1 cellular context compared by ENCODE assay signal in the genomic region with DNA sequence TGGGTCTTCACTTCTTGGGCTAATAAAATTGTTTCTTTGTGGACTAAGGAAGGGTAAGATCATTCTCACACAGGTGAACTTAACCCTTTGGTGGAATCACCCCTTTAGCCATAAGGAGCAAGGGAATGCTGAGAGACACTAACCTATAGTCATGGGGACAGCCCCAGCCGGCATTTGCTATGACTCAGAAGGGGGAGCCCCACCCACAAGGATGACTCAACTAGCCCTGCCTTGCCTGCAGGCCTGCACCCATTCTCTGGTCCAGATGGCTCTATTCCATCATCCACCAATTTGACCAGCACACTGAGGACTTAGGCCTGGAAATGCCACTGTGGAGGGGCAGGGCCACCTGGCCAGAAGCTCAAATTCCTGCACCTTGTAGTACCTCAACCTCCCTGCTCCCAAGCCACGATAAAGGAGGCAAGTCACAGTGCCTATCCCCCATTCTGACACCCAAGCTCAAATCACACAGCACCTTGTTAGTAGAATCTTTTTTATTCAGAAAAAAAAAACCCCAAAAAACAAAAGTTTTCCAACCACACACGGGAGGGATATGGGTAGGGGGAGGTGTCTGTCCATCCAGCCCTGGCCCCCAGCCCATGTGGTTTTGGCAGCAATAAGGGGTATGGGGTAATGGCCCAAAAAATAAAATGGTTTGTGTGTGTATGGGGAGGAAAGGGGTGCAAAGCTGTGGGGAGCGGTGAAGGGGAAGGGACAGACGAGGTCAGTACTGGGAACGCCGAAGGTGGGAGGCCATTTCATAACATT.
TF ChIP-seq lines count a peak whose summit lies in the region.

No MANE protein-coding gene starts in this region.

TF ChIP-seq in HEK293, 187 proteins besides CTCF, POLR2A, EP300 and RAD21 (continued from another document):
- TF ChIP-seq ZNF558 (tag by site-specific recombination; IDR thresholded peaks at IDR 0.05) (no peak), ZNF555 (tag by site-specific recombination; conservative IDR thresholded peaks at IDR 0.05) (no peak), GLIS2 (tag by site-specific recombination; IDR thresholded peaks at IDR 0.05) (no peak), ZBTB1 (tag by site-specific recombination; IDR thresholded peaks at IDR 0.05) (no peak), GLIS1 (tag by site-specific recombination; IDR thresholded peaks at IDR 0.05) (no peak), ZNF785 (tag by site-specific recombination; IDR thresholded peaks at IDR 0.05) (no peak), ZNF747 (tag by site-specific recombination; IDR thresholded peaks at IDR 0.05) (no peak), ZNF514 (tag by site-specific recombination; IDR thresholded peaks at IDR 0.05) (no peak)
- TF ChIP-seq, protein P1, sequence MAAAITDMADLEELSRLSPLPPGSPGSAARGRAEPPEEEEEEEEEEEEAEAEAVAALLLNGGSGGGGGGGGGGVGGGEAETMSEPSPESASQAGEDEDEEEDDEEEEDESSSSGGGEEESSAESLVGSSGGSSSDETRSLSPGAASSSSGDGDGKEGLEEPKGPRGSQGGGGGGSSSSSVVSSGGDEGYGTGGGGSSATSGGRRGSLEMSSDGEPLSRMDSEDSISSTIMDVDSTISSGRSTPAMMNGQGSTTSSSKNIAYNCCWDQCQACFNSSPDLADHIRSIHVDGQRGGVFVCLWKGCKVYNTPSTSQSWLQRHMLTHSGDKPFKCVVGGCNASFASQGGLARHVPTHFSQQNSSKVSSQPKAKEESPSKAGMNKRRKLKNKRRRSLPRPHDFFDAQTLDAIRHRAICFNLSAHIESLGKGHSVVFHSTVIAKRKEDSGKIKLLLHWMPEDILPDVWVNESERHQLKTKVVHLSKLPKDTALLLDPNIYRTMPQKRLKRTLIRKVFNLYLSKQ (tag by site-specific recombination; IDR thresholded peaks at IDR 0.05; ENCODE audit: borderline replicate concordance), result no peak
- TF ChIP-seq, protein P2, sequence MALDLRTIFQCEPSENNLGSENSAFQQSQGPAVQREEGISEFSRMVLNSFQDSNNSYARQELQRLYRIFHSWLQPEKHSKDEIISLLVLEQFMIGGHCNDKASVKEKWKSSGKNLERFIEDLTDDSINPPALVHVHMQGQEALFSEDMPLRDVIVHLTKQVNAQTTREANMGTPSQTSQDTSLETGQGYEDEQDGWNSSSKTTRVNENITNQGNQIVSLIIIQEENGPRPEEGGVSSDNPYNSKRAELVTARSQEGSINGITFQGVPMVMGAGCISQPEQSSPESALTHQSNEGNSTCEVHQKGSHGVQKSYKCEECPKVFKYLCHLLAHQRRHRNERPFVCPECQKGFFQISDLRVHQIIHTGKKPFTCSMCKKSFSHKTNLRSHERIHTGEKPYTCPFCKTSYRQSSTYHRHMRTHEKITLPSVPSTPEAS (tag by site-specific recombination; IDR thresholded peaks at IDR 0.05), result no peak
- TF ChIP-seq, protein P3, sequence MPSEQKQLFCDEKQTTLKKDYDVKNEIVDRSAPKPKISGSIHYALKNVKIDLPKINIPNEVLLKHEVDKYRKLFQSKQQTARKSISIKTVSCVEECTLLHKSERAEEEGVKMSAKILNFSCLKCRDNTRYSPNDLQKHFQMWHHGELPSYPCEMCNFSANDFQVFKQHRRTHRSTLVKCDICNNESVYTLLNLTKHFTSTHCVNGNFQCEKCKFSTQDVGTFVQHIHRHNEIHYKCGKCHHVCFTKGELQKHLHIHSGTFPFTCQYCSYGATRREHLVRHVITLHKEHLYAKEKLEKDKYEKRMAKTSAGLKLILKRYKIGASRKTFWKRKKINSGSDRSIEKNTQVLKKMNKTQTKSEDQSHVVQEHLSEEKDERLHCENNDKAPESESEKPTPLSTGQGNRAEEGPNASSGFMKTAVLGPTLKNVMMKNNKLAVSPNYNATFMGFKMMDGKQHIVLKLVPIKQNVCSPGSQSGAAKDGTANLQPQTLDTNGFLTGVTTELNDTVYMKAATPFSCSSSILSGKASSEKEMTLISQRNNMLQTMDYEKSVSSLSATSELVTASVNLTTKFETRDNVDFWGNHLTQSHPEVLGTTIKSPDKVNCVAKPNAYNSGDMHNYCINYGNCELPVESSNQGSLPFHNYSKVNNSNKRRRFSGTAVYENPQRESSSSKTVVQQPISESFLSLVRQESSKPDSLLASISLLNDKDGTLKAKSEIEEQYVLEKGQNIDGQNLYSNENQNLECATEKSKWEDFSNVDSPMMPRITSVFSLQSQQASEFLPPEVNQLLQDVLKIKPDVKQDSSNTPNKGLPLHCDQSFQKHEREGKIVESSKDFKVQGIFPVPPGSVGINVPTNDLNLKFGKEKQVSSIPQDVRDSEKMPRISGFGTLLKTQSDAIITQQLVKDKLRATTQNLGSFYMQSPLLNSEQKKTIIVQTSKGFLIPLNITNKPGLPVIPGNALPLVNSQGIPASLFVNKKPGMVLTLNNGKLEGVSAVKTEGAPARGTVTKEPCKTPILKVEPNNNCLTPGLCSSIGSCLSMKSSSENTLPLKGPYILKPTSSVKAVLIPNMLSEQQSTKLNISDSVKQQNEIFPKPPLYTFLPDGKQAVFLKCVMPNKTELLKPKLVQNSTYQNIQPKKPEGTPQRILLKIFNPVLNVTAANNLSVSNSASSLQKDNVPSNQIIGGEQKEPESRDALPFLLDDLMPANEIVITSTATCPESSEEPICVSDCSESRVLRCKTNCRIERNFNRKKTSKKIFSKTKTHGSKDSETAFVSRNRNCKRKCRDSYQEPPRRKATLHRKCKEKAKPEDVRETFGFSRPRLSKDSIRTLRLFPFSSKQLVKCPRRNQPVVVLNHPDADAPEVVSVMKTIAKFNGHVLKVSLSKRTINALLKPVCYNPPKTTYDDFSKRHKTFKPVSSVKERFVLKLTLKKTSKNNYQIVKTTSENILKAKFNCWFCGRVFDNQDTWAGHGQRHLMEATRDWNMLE (tag by site-specific recombination; conservative IDR thresholded peaks at IDR 0.05; ENCODE audit: low read depth), result no peak
- TF ChIP-seq, protein P4, sequence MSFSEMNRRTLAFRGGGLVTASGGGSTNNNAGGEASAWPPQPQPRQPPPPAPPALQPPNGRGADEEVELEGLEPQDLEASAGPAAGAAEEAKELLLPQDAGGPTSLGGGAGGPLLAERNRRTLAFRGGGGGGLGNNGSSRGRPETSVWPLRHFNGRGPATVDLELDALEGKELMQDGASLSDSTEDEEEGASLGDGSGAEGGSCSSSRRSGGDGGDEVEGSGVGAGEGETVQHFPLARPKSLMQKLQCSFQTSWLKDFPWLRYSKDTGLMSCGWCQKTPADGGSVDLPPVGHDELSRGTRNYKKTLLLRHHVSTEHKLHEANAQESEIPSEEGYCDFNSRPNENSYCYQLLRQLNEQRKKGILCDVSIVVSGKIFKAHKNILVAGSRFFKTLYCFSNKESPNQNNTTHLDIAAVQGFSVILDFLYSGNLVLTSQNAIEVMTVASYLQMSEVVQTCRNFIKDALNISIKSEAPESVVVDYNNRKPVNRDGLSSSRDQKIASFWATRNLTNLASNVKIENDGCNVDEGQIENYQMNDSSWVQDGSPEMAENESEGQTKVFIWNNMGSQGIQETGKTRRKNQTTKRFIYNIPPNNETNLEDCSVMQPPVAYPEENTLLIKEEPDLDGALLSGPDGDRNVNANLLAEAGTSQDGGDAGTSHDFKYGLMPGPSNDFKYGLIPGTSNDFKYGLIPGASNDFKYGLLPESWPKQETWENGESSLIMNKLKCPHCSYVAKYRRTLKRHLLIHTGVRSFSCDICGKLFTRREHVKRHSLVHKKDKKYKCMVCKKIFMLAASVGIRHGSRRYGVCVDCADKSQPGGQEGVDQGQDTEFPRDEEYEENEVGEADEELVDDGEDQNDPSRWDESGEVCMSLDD (tag by site-specific recombination; IDR thresholded peaks at IDR 0.05), result peak; percentile 13; the same call in 1 of the 2 replicates
- TF ChIP-seq, protein P5, sequence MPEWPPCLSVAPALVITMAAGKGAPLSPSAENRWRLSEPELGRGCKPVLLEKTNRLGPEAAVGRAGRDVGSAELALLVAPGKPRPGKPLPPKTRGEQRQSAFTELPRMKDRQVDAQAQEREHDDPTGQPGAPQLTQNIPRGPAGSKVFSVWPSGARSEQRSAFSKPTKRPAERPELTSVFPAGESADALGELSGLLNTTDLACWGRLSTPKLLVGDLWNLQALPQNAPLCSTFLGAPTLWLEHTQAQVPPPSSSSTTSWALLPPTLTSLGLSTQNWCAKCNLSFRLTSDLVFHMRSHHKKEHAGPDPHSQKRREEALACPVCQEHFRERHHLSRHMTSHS (tag by site-specific recombination; IDR thresholded peaks at IDR 0.05), result no peak
